8 cellular contexts compared by ENCODE assay signal in genomic region chr1:109457819-109458218, GRCh38. TPM values are rescaled to one million over a fixed set of nuclear protein-coding genes. Genes with fewer than 3 reads are reported as not detected.
"Had no signal": no experiment of that assay in that cellular context is flagged by ENCODE, and none has a peak within 500 bp of the region (broad histone marks: within the 10 kb centered on the region; RNA-seq: fewer than 3 reads in every experiment).

No MANE protein-coding gene starts in this region.

- FAIRE-seq: HTR-8/SVneo, K562 had no signal

- DNase-seq: IMR-90, KBM-7, KG1 had no signal

- ATAC-seq: K562 had no signal

- H3K27ac ChIP-seq: HL-60 had no signal

- H3K4me3 ChIP-seq: K562 had no signal

RNA-seq across cellular contexts. Expression of gene SYPL2, which starts 8.5 kb away (rescaled TPM):
- total RNA-seq: HT-29 had no signal
- polyA plus RNA-seq: IgD-negative memory B cell had no signal
